ENCODE assay signal across 17 cellular contexts in the genomic region with DNA sequence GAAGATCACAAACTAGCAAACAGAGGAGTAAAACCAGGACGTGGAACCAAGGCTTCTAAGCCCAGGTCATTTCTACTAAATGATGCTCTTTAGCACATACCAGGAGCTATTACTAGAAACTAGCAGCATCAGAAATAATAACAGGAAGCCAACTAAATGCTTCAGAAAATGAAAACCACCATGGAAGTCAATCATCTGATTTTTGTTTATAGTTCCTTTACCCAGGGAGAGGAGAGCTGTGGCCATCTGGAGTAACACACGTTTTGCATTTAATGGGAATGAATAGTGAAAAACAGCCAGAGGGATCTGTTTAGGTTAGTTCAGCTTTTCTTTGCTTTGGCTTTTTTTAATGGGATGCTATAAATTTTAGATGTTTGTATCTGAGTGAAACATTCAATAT.
DNase-seq lines count a peak whose midpoint lies in the region; ATAC-seq, FAIRE-seq and TF ChIP-seq lines count a peak whose summit lies in the region.
"Had no signal": no experiment of that assay in that cellular context is flagged by ENCODE, and none has a peak within 500 bp of the region (broad histone marks: within the 10 kb centered on the region; RNA-seq: fewer than 3 reads in every experiment).

No MANE protein-coding gene starts in this region.

- no peaks in the 10 kb centered on the region for H3K36me3 ChIP-seq in BJ (ENCODE audit: control insufficient read depth, insufficient read depth, low read length)
- no peaks in the 10 kb centered on the region for H3K36me3 ChIP-seq in stomach
- H3K36me3 ChIP-seq in ascending aorta = no peaks in the 10 kb centered on the region

- TF ChIP-seq EP300 in stomach (IDR thresholded peaks at IDR 0.05) = no peak

- H3K9me3 ChIP-seq in stomach = no peaks in the 10 kb centered on the region
- no peaks in the 10 kb centered on the region for H3K9me3 ChIP-seq in ascending aorta
- H3K9me3 ChIP-seq: Caco-2 had no signal

- ATAC-seq in GM18505 (IDR thresholded peaks at IDR 0.05; ENCODE audit: unreplicated experiment) = no peak
- ATAC-seq: K562 had no signal

- TF ChIP-seq POLR2A in stomach (IDR thresholded peaks at IDR 0.05) (no peak), GM18505 (IDR thresholded peaks at IDR 0.05; ENCODE audit: borderline replicate concordance, extremely low read depth, insufficient read depth, insufficient read length) (no peak)

- POLR2A ChIA-PET in BJ (lab: Charles Lee) = interaction anchor here (0.6 to 0.7 kb wide), 2 partner anchors 10 to 478 kb away, joined by 3 to 6 read pairs; no protein-coding TSS in a partner anchor

- no peaks in the 10 kb centered on the region; the same call in 1 of the 2 replicates for H3K27me3 ChIP-seq in BJ (ENCODE audit: control insufficient read depth, insufficient read depth, low read length)
- no peaks in the 10 kb centered on the region for H3K27me3 ChIP-seq in stomach
- no peaks in the 10 kb centered on the region for H3K27me3 ChIP-seq in ascending aorta

- H3K27ac ChIP-seq in stomach (peak overlapping the region in 1 of 5 donors; percentile 57), ascending aorta (no peak overlapping the region)
- H3K27ac ChIP-seq: C4-2B had no signal

- intact Hi-C loops in stomach (cut with DNase I; ENCODE audit: low total_unique reads) = no loop called here
- intact Hi-C loops in ascending aorta (cut with DNase I) = no loop called here

- 41 to 71% (median 54%) methylated on average over 2 of the region's 2 CpGs for WGBS in stomach, 5 donors

- DNase-seq in BJ (ENCODE audit: low read depth) = peak; percentile 54
- DNase-seq in NCI-H1694 treated with DMSO at 0.1 percent for 48 hours (lab: John Stamatoyannopoulos, UW) = peak; percentile 40
- peak; percentile 12 for DNase-seq in astrocyte of the spinal cord (ENCODE audit: low read depth, low spot score)
- peak; percentile 83 for DNase-seq in fibroblast of villous mesenchyme (ENCODE audit: low read depth)
- DNase-seq in stomach = no peak
- DNase-seq in ascending aorta (ENCODE audit: low spot score in 2 of 2) = no peak
- no peak for DNase-seq in HTR-8/SVneo (ENCODE audit: insufficient read length, low spot score)
- DNase-seq: Caco-2, NCI-H1417 treated with DMSO at 0.1 percent for 48 hours, NCI-H2029 treated with DMSO at 0.1 percent for 48 hours, NCI-H510A, SIG-M5, SW 1271 had no signal

- CTCF ChIA-PET in BJ (lab: Yijun Ruan, JAX) = interaction anchor here (0.7 to 1.2 kb wide), 3 partner anchors 8 to 21 kb away, joined by 3 to 4 read pairs (median 3); no protein-coding TSS in a partner anchor

- TF ChIP-seq CTCF in BJ (IDR thresholded peaks at IDR 0.05; ENCODE audit: insufficient read depth, low read depth, low read length) = no peak
- no peak for TF ChIP-seq CTCF in astrocyte of the spinal cord (IDR thresholded peaks at IDR 0.05; ENCODE audit: low read depth, low read length)
- TF ChIP-seq CTCF in fibroblast of villous mesenchyme (IDR thresholded peaks at IDR 0.05; ENCODE audit: insufficient read depth, low read depth, low read length) = no peak
- TF ChIP-seq CTCF in stomach (IDR thresholded peaks at IDR 0.05) = no peak
- TF ChIP-seq CTCF in ascending aorta (IDR thresholded peaks at IDR 0.05) = no peak

- in situ Hi-C loops in astrocyte of the spinal cord (cut with HindIII; ENCODE audit: low sequenced_read_pairs) = no loop called here

- FAIRE-seq in HTR-8/SVneo (lab: Jason Lieb, UNC) = no peak
- FAIRE-seq: A204.1, K562 had no signal

- H3K4me1 ChIP-seq in stomach (no peaks in the 10 kb centered on the region), ascending aorta (no peaks in the 10 kb centered on the region)
- H3K4me1 ChIP-seq: Caco-2 had no signal

- H3K4me3 ChIP-seq in BJ (ENCODE audit: low read depth, low read length) (no peak overlapping the region), astrocyte of the spinal cord (ENCODE audit: low read depth, low read length) (no peak overlapping the region), fibroblast of villous mesenchyme (ENCODE audit: low read depth, low read length) (no peak overlapping the region), stomach (no peak overlapping the region), ascending aorta (no peak overlapping the region)
- H3K4me3 ChIP-seq: K562 had no signal

Comparison
In these comparisons a context has a peak if more than half of its experiments do, and no peak if none do; other contexts are left out.
1. DNase-seq: peak in BJ (single experiment), NCI-H1694 treated with DMSO at 0.1 percent for 48 hours (single experiment), astrocyte of the spinal cord (single experiment) and fibroblast of villous mesenchyme (single experiment); none in stomach (single experiment), ascending aorta (0 of 2) and HTR-8/SVneo (single experiment).